Comparison of ENCODE assay signal across 8 cellular contexts in the genomic region with DNA sequence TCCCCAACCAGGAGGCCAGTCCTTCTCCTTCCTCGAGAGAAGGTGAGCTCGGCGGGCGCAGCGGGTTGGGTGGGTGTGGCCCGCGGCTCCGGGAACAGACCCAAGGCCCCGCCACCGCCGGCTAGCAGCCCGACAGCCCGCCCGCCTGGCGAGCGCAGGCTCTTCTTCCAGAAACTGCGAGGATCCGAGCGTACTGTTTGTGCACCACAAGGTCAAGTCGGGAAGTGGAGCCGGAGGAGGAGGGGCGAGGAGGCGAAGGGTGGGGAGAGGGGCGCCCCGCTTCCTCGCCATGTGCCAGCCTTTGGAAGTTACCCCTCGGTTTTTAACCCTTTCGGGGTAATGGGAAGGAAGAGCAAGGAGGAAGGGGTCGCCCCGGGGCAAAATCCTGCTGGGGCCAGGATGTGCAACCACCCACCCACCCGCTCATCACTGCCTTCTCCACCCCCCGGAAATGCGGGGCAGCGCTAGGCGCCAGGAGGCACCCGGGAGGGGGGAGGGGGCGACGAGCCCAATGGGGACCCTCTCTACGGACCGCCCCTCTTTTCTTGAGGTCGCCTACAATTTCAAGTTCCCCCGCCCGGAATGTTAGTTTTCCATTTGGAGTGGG. TPM values are rescaled to one million over a fixed set of nuclear protein-coding genes. Genes with fewer than 3 reads are reported as not detected.
DNase-seq lines count a peak whose midpoint lies in the region; ATAC-seq and TF ChIP-seq lines count a peak whose summit lies in the region.

No MANE protein-coding gene starts in this region.

- no peaks in the 10 kb centered on the region for H3K9me3 ChIP-seq in colonic mucosa

- H3K9me3 Mint-ChIP-seq in activated CD4-positive, alpha-beta T cell treated with anti-CD3 and anti-CD28 coated beads, Interleukin-2, amount 10 ng/mL, durations not matched to agents 7 days and 5 days: no peaks in the 10 kb centered on the region

- ATAC-seq in GM21717 (IDR thresholded peaks at IDR 0.05; ENCODE audit: unreplicated experiment): no peak

- TF ChIP-seq CTCF in colonic mucosa (IDR thresholded peaks at IDR 0.05): no peak

- peaks cover 21% of the 10 kb centered on the region for H3K27me3 Mint-ChIP-seq in activated CD4-positive, alpha-beta T cell treated with anti-CD3 and anti-CD28 coated beads, Interleukin-2, amount 10 ng/mL, durations not matched to agents 7 days and 5 days

- H3K27me3 ChIP-seq in colonic mucosa: no peaks in the 10 kb centered on the region
- no peaks in the 10 kb centered on the region for H3K27me3 ChIP-seq in layer of hippocampus (ENCODE audit: control insufficient read depth, insufficient read depth, low read length)

- peak overlapping the region; percentile 91 for H3K27ac ChIP-seq in colonic mucosa
- H3K27ac ChIP-seq in layer of hippocampus (ENCODE audit: low read depth, low read length): peak overlapping the region; percentile 99

- peak overlapping the region; percentile 93 for H3K4me3 ChIP-seq in colonic mucosa

- peak; percentile 63 to 71 for DNase-seq in NCI-H524 (lab: John Stamatoyannopoulos, UW)
- DNase-seq in NCI-H524 treated with DMSO at 0.1 percent for 48 hours (lab: John Stamatoyannopoulos, UW): no peak
- peak; percentile 81 for DNase-seq in NCI-H2196 (lab: John Stamatoyannopoulos, UW; ENCODE audit: unreplicated experiment)
- DNase-seq in activated CD4-positive, alpha-beta T cell treated with anti-CD3 and anti-CD28 coated beads, Interleukin-2, amount 10 ng/mL, durations not matched to agents 7 days and 5 days: peak; percentile 69
- DNase-seq in colonic mucosa: peak; percentile 90
- peak; percentile 25 to 30 for DNase-seq in stimulated activated CD4-positive, alpha-beta T cell treated with anti-CD3 and anti-CD28 coated beads, Interleukin-1b, Interleukin-23, amount 100 ng/mL, for 1 hour (ENCODE audit: low read depth in 2 of 2)

- peaks cover 8% of the 10 kb centered on the region for H3K4me1 ChIP-seq in colonic mucosa

- CTCF ChIA-PET in activated CD4-positive, alpha-beta T cell treated with anti-CD3 and anti-CD28 coated beads, Interleukin-2, amount 10 ng/mL, durations not matched to agents 7 days and 5 days (lab: Charles Lee): interaction anchor here (0.7 to 3.1 kb wide), 9 partner anchors 9 to 424 kb away, joined by 3 to 15 read pairs (median 3); partner anchors contain the start of gene CDKL3

- peak overlapping the region; percentile 99 for H3K4me3 Mint-ChIP-seq in activated CD4-positive, alpha-beta T cell treated with anti-CD3 and anti-CD28 coated beads, Interleukin-2, amount 10 ng/mL, durations not matched to agents 7 days and 5 days

- H3K36me3 Mint-ChIP-seq in activated CD4-positive, alpha-beta T cell treated with anti-CD3 and anti-CD28 coated beads, Interleukin-2, amount 10 ng/mL, durations not matched to agents 7 days and 5 days (ENCODE audit: low read depth): peaks cover 4% of the 10 kb centered on the region

- peaks cover 26% of the 10 kb centered on the region for H3K4me1 Mint-ChIP-seq in activated CD4-positive, alpha-beta T cell treated with anti-CD3 and anti-CD28 coated beads, Interleukin-2, amount 10 ng/mL, durations not matched to agents 7 days and 5 days

- POLR2A ChIA-PET in activated CD4-positive, alpha-beta T cell treated with anti-CD3 and anti-CD28 coated beads, Interleukin-2, amount 10 ng/mL, durations not matched to agents 7 days and 5 days (lab: Charles Lee): interaction anchor here (0.6 to 1.0 kb wide), 3 partner anchors 19 to 441 kb away, joined by 3 to 6 read pairs (median 6); no protein-coding TSS in a partner anchor

- no peaks in the 10 kb centered on the region for H3K36me3 ChIP-seq in colonic mucosa

- intact Hi-C loops in colonic mucosa (cut with DNase I): loop anchor here (10.0 kb wide), 1 partner anchor 150 kb away; the partner anchor contains the start of gene UBE2B

- H3K27ac Mint-ChIP-seq in activated CD4-positive, alpha-beta T cell treated with anti-CD3 and anti-CD28 coated beads, Interleukin-2, amount 10 ng/mL, durations not matched to agents 7 days and 5 days: peak overlapping the region; percentile 99

- H3K9ac ChIP-seq in colonic mucosa (ENCODE audit: low read depth in 2 of 2, low read length in 2 of 2): peak overlapping the region; percentile 90 to 98

RNA-seq across cellular contexts. Expression of gene JADE2, which starts 1.1 kb away (rescaled TPM):
- 10 to 100 TPM; 92.5 to 93.8 TPM for total RNA-seq in activated CD4-positive, alpha-beta T cell treated with anti-CD3 and anti-CD28 coated beads, Interleukin-2, amount 10 ng/mL, durations not matched to agents 7 days and 5 days
- total RNA-seq in colonic mucosa: 10 to 100 TPM; 24.1 to 33.3 TPM
